1 cellular context compared by ENCODE assay signal in genomic region chr4:3434891-3435683, GRCh38.
TF ChIP-seq lines count a peak whose summit lies in the region.

No MANE protein-coding gene starts in this region.

TF ChIP-seq in H1, 55 proteins besides CTCF, POLR2A, EP300 and RAD21:
- TF ChIP-seq SIN3A (conservative IDR thresholded peaks at IDR 0.05 in 1 of 2, IDR thresholded peaks at IDR 0.05 in 1 of 2; ENCODE audit: low read depth in 1 of 2, low read length in 2 of 2), result no peak
- TF ChIP-seq GABPA (IDR thresholded peaks at IDR 0.05; ENCODE audit: borderline replicate concordance, insufficient read depth, low read length), result peak; percentile 14; the same call in 1 of the 2 replicates
